ENCODE assay signal across 22 cellular contexts in the genomic region with DNA sequence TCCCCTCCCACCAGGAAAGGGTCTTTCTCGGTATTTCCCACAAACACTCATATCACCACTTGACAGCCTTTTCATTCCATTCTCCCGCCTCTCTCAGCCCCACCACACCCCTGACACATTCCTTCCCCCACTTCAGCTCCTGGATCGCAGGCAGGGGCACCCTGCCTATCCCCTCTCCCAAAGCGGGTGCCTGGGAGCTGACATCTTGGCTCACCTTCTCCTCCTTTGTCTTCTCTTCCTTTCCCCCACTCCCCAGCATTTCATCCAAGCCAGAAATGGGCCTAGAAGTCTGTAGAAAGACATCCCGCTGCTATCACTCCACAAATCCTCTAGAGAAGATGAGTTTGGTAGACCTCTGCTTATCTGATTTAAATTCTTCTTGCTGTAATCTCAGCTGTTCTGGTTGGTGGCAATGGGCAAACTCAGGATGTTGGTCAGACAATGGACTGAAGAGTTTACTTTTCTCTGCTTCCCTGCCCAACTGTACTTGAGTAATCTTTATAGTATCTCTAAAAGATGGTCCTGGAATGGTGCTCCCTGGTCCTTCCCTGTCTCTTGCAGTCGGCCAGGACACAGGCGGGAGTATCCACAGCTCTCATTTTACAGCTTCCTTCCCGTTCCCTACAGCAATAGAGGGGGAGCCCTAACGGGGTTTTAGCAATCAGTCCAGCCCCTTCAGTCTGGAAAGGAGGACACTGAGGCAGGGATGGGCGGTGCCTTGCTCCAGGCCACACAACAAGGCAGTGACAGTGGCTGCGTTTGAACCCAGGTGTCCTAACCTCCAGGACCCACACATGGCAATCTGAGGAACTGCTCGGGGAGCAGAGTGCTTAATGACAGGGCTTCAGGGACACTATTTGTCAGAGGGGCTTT. TPM values are rescaled to one million over a fixed set of nuclear protein-coding genes. Genes with fewer than 3 reads are reported as not detected.
DNase-seq lines count a peak whose midpoint lies in the region; ATAC-seq and TF ChIP-seq lines count a peak whose summit lies in the region.
"Had no signal": no experiment of that assay in that cellular context is flagged by ENCODE, and none has a peak within 500 bp of the region (broad histone marks: within the 10 kb centered on the region; RNA-seq: fewer than 3 reads in every experiment).

No MANE protein-coding gene starts in this region.

- TF ChIP-seq CTCF in endodermal cell (conservative IDR thresholded peaks at IDR 0.05) (no peak), neural progenitor cell (IDR thresholded peaks at IDR 0.05) (no peak), type B pancreatic cell (conservative IDR thresholded peaks at IDR 0.05) (no peak)

- no peak overlapping the region for H3K4me3 ChIP-seq in endodermal cell (ENCODE audit: low read length)
- no peak overlapping the region for H3K4me3 ChIP-seq in neural progenitor cell
- H3K4me3 ChIP-seq: GM23338, Peyer's patch, SK-N-MC had no signal

- whole genome bisulfite sequencing in endodermal cell (ENCODE audit: insufficient coverage in 1 of 2, insufficient read length in 1 of 2), 2 experiments, result 86 to 88% methylated on average over 5 to 12 of the region's 12 CpGs

- ATAC-seq in activated T-helper 17 cell treated with anti-CD3 and anti-CD28 coated beads, Interleukin-2, amount 50 U/mL, for 72 hours (replicated peaks), result no peak
- ATAC-seq in sciatic nerve, result no peak
- ATAC-seq: HepG2 had no signal

- no peaks in the 10 kb centered on the region for H3K9me3 ChIP-seq in endodermal cell (ENCODE audit: control insufficient read depth, low read length)
- no peaks in the 10 kb centered on the region for H3K9me3 ChIP-seq in neural progenitor cell (ENCODE audit: low read depth)
- H3K9me3 ChIP-seq: Peyer's patch had no signal

- H3K9me3 Mint-ChIP-seq in activated T-helper 17 cell treated with anti-CD3 and anti-CD28 coated beads, Interleukin-2, amount 50 U/mL, for 72 hours, result no peaks in the 10 kb centered on the region
- no peaks in the 10 kb centered on the region for H3K9me3 Mint-ChIP-seq in endodermal cell
- H3K9me3 Mint-ChIP-seq in neural progenitor cell, result no peaks in the 10 kb centered on the region
- H3K9me3 Mint-ChIP-seq in type B pancreatic cell, result no peaks in the 10 kb centered on the region
- H3K9me3 Mint-ChIP-seq: CD4-positive, CD25-positive, alpha-beta regulatory T cell; GM23338 had no signal

- H3K4me3 Mint-ChIP-seq in activated T-helper 17 cell treated with anti-CD3 and anti-CD28 coated beads, Interleukin-2, amount 50 U/mL, for 72 hours, result no peak overlapping the region
- no peak overlapping the region for H3K4me3 Mint-ChIP-seq in endodermal cell
- H3K4me3 Mint-ChIP-seq in neural progenitor cell, result no peak overlapping the region
- no peak overlapping the region for H3K4me3 Mint-ChIP-seq in type B pancreatic cell
- H3K4me3 Mint-ChIP-seq: CD4-positive, CD25-positive, alpha-beta regulatory T cell; GM23338 had no signal

- no peaks in the 10 kb centered on the region for H3K4me1 Mint-ChIP-seq in activated T-helper 17 cell treated with anti-CD3 and anti-CD28 coated beads, Interleukin-2, amount 50 U/mL, for 72 hours
- peaks cover 69% of the 10 kb centered on the region for H3K4me1 Mint-ChIP-seq in endodermal cell
- H3K4me1 Mint-ChIP-seq in neural progenitor cell, result peaks cover 29% of the 10 kb centered on the region
- peaks cover 31% of the 10 kb centered on the region for H3K4me1 Mint-ChIP-seq in type B pancreatic cell (ENCODE audit: unreplicated experiment)
- H3K4me1 Mint-ChIP-seq: CD4-positive, CD25-positive, alpha-beta regulatory T cell had no signal

- H3F3A ChIP-seq in neural progenitor cell (ENCODE audit: low read depth), result peaks cover 13% of the 10 kb centered on the region

- no peak overlapping the region for H2AFZ ChIP-seq in neural progenitor cell (replicated peaks)
- H2AFZ ChIP-seq: GM23338 had no signal

- no peaks in the 10 kb centered on the region for H3K79me2 ChIP-seq in neural progenitor cell (ENCODE audit: low read depth)

- H3K36me3 Mint-ChIP-seq in activated T-helper 17 cell treated with anti-CD3 and anti-CD28 coated beads, Interleukin-2, amount 50 U/mL, for 72 hours (ENCODE audit: low read depth), result no peaks in the 10 kb centered on the region
- H3K36me3 Mint-ChIP-seq in endodermal cell (ENCODE audit: low read depth), result no peaks in the 10 kb centered on the region
- H3K36me3 Mint-ChIP-seq in neural progenitor cell, result no peaks in the 10 kb centered on the region
- no peaks in the 10 kb centered on the region for H3K36me3 Mint-ChIP-seq in type B pancreatic cell
- H3K36me3 Mint-ChIP-seq: CD4-positive, CD25-positive, alpha-beta regulatory T cell had no signal

- H3K9ac ChIP-seq in endodermal cell (ENCODE audit: extremely low read depth, low read length, poor library complexity, severe bottlenecking) (no peak overlapping the region), neural progenitor cell (no peak overlapping the region)
- H3K9ac ChIP-seq: KMS-11 had no signal

- peaks cover 25% of the 10 kb centered on the region for H3K4me1 ChIP-seq in endodermal cell (ENCODE audit: control insufficient read depth, insufficient read depth, low read length)
- H3K4me1 ChIP-seq in neural progenitor cell, result peaks cover 30% of the 10 kb centered on the region
- H3K4me1 ChIP-seq: Peyer's patch had no signal

- H3K36me3 ChIP-seq in endodermal cell (ENCODE audit: control insufficient read depth, insufficient read depth, low read length) (no peaks in the 10 kb centered on the region), neural progenitor cell (no peaks in the 10 kb centered on the region)
- H3K36me3 ChIP-seq: Peyer's patch had no signal

- H3K27ac ChIP-seq in endodermal cell (ENCODE audit: low read depth, low read length) (no peak overlapping the region), neural progenitor cell (no peak overlapping the region)
- H3K27ac ChIP-seq: KMS-11, Peyer's patch, SK-N-MC had no signal

- H3K27me3 ChIP-seq in endodermal cell (ENCODE audit: control insufficient read depth, insufficient read depth, low read length, poor library complexity, severe bottlenecking) (no peaks in the 10 kb centered on the region), neural progenitor cell (no peaks in the 10 kb centered on the region)
- H3K27me3 ChIP-seq: Peyer's patch had no signal

- no peak overlapping the region for H3K4me2 ChIP-seq in neural progenitor cell
- H3K4me2 ChIP-seq: KMS-11 had no signal

- DNase-seq in endodermal cell (no peak), neural progenitor cell (ENCODE audit: low spot score) (no peak), type B pancreatic cell (ENCODE audit: extremely low spot score, unreplicated experiment) (no peak), sciatic nerve (ENCODE audit: low spot score) (no peak), NCI-H2171 treated with DMSO at 0.1 percent for 48 hours (lab: John Stamatoyannopoulos, UW) (no peak), GDM1 (lab: John Stamatoyannopoulos, UW) (no peak)
- DNase-seq: Calu3; CD4-positive, CD25-positive, alpha-beta regulatory T cell; DND-41; GF-D8; NCI-H1048; NCI-H146; NCI-H2081; NCI-H510A; NCI-H82; Right ventricle myocardium superior had no signal

- H3K27ac Mint-ChIP-seq in activated T-helper 17 cell treated with anti-CD3 and anti-CD28 coated beads, Interleukin-2, amount 50 U/mL, for 72 hours, result peak overlapping the region; percentile 22
- H3K27ac Mint-ChIP-seq in endodermal cell, result peak overlapping the region; percentile 13
- peak overlapping the region; percentile 65 for H3K27ac Mint-ChIP-seq in neural progenitor cell
- H3K27ac Mint-ChIP-seq in type B pancreatic cell, result peak overlapping the region; percentile 0
- H3K27ac Mint-ChIP-seq: CD4-positive, CD25-positive, alpha-beta regulatory T cell; GM23338 had no signal

- intact Hi-C loops in sciatic nerve (cut with DNase I), result no loop called here

- no peaks in the 10 kb centered on the region for H4K20me1 ChIP-seq in neural progenitor cell (ENCODE audit: low read depth)

- H3K27me3 Mint-ChIP-seq in activated T-helper 17 cell treated with anti-CD3 and anti-CD28 coated beads, Interleukin-2, amount 50 U/mL, for 72 hours, result no peaks in the 10 kb centered on the region
- H3K27me3 Mint-ChIP-seq in endodermal cell (ENCODE audit: insufficient read depth), result no peaks in the 10 kb centered on the region
- peaks cover 21% of the 10 kb centered on the region for H3K27me3 Mint-ChIP-seq in neural progenitor cell (ENCODE audit: insufficient read depth, low read depth)
- H3K27me3 Mint-ChIP-seq in type B pancreatic cell, result peaks cover 9% of the 10 kb centered on the region

RNA-seq across cellular contexts. Expression of a gene that starts 9.8 kb away (rescaled TPM):
- 100 to 1,000 TPM in 1 of 2 donors, 10 to 100 TPM in 1; 48.7 to 142 TPM for total RNA-seq in activated T-helper 17 cell treated with anti-CD3 and anti-CD28 coated beads, Interleukin-2, amount 50 U/mL, for 72 hours
- total RNA-seq in endodermal cell (100 to 1,000 TPM; 163 to 254 TPM), neural progenitor cell (ENCODE audit: low replicate concordance) (49.6 and 78.6 TPM in 2 replicates), type B pancreatic cell (ENCODE audit: low replicate concordance) (102 and 136 TPM in 2 replicates), sciatic nerve (155 TPM)
- 129 TPM for polyA plus RNA-seq in endodermal cell (2013, experiment 1 of 2)
- 99.2 TPM for polyA plus RNA-seq in endodermal cell (2013, experiment 2 of 2)

Comparison
In these comparisons a context has a peak if more than half of its experiments do, and no peak if none do; other contexts are left out.
1. H3K27ac Mint-ChIP-seq: peak in every context shown above with its lines; median percentile 65 in neural progenitor cell; 22 in activated T-helper 17 cell treated with anti-CD3 and anti-CD28 coated beads, Interleukin-2, amount 50 U/mL, for 72 hours; 13 in endodermal cell; 0 in type B pancreatic cell.